Comparison of ENCODE assay signal across 19 cellular contexts in genomic region chr13:111895896-111896821, GRCh38.
DNase-seq lines count a peak whose midpoint lies in the region; ATAC-seq and TF ChIP-seq lines count a peak whose summit lies in the region.
"Had no signal": no experiment of that assay in that cellular context is flagged by ENCODE, and none has a peak within 500 bp of the region (broad histone marks: within the 10 kb centered on the region; RNA-seq: fewer than 3 reads in every experiment).

No MANE protein-coding gene starts in this region.

- no peaks in the 10 kb centered on the region for H3K4me1 Mint-ChIP-seq in activated CD4-positive, alpha-beta memory T cell treated with anti-CD3 and anti-CD28 coated beads, Interleukin-2, amount 10 ng/mL, durations not matched to agents 7 days and 5 days
- H3K4me1 Mint-ChIP-seq in stimulated activated naive B cell treated with anti-CD40 and anti-IgM and Interleukin-4, amounts not matched to agents 10 μg/mL and 1 μg/mL and 100 μg/mL, for 72 hours = peaks cover 0 to 5% of the 10 kb centered on the region in 2 donors

- no peak for TF ChIP-seq CTCF in coronary artery (IDR thresholded peaks at IDR 0.05)

- CTCF ChIA-PET in activated CD4-positive, alpha-beta memory T cell treated with anti-CD3 and anti-CD28 coated beads, Interleukin-2, amount 10 ng/mL, durations not matched to agents 7 days and 5 days (lab: Charles Lee) = no interaction called here

- no peak overlapping the region for H3K27ac ChIP-seq in coronary artery
- H3K27ac ChIP-seq: C4-2B, HL-60 had no signal

- POLR2A ChIA-PET in activated CD4-positive, alpha-beta memory T cell treated with anti-CD3 and anti-CD28 coated beads, Interleukin-2, amount 10 ng/mL, durations not matched to agents 7 days and 5 days (lab: Charles Lee) = no interaction called here

- no peak overlapping the region for H3K4me3 Mint-ChIP-seq in activated CD4-positive, alpha-beta memory T cell treated with anti-CD3 and anti-CD28 coated beads, Interleukin-2, amount 10 ng/mL, durations not matched to agents 7 days and 5 days
- no peak overlapping the region for H3K4me3 Mint-ChIP-seq in stimulated activated naive B cell treated with anti-CD40 and anti-IgM and Interleukin-4, amounts not matched to agents 10 μg/mL and 1 μg/mL and 100 μg/mL, for 72 hours

- H3K4me3 ChIP-seq in coronary artery = no peak overlapping the region

- no peaks in the 10 kb centered on the region for H3K36me3 Mint-ChIP-seq in activated CD4-positive, alpha-beta memory T cell treated with anti-CD3 and anti-CD28 coated beads, Interleukin-2, amount 10 ng/mL, durations not matched to agents 7 days and 5 days (ENCODE audit: low read depth)
- H3K36me3 Mint-ChIP-seq in stimulated activated naive B cell treated with anti-CD40 and anti-IgM and Interleukin-4, amounts not matched to agents 10 μg/mL and 1 μg/mL and 100 μg/mL, for 72 hours = no peaks in the 10 kb centered on the region

- peaks cover 11% of the 10 kb centered on the region for H3K9me3 Mint-ChIP-seq in activated CD4-positive, alpha-beta memory T cell treated with anti-CD3 and anti-CD28 coated beads, Interleukin-2, amount 10 ng/mL, durations not matched to agents 7 days and 5 days
- peaks cover 6 to 9% of the 10 kb centered on the region in 2 donors for H3K9me3 Mint-ChIP-seq in stimulated activated naive B cell treated with anti-CD40 and anti-IgM and Interleukin-4, amounts not matched to agents 10 μg/mL and 1 μg/mL and 100 μg/mL, for 72 hours

- ATAC-seq in stimulated activated naive B cell treated with anti-CD40 and anti-IgM and Interleukin-4, amounts not matched to agents 10 μg/mL and 1 μg/mL and 100 μg/mL, for 72 hours (replicated peaks) = no peak
- no peak for ATAC-seq in GM21515 (IDR thresholded peaks at IDR 0.05; ENCODE audit: unreplicated experiment)

- peak; percentile 33 for DNase-seq in NCI-H510A treated with DMSO at 0.1 percent for 48 hours (lab: John Stamatoyannopoulos, UW)
- no peak for DNase-seq in NCI-H510A (lab: John Stamatoyannopoulos, UW)
- peak; percentile 49 for DNase-seq in coronary artery (ENCODE audit: low spot score)
- peak; percentile 75 for DNase-seq in mesenteric fat pad (ENCODE audit: low spot score)
- DNase-seq in ureter (ENCODE audit: low spot score) = peak; percentile 28
- no peak for DNase-seq in activated CD4-positive, alpha-beta memory T cell treated with anti-CD3 and anti-CD28 coated beads, Interleukin-2, amount 10 ng/mL, durations not matched to agents 7 days and 5 days
- DNase-seq in stimulated activated naive B cell treated with anti-CD40 and anti-IgM and Interleukin-4, amounts not matched to agents 10 μg/mL and 1 μg/mL and 100 μg/mL, for 72 hours = no peak
- DNase-seq: 8988T, COR-L47, DMS53, HCEC 1CT, KBM-7, NCI-H1092, NCI-H1694, NCI-H2171, SIG-M5 had no signal

- H3K27ac Mint-ChIP-seq in activated CD4-positive, alpha-beta memory T cell treated with anti-CD3 and anti-CD28 coated beads, Interleukin-2, amount 10 ng/mL, durations not matched to agents 7 days and 5 days = no peak overlapping the region
- no peak overlapping the region for H3K27ac Mint-ChIP-seq in stimulated activated naive B cell treated with anti-CD40 and anti-IgM and Interleukin-4, amounts not matched to agents 10 μg/mL and 1 μg/mL and 100 μg/mL, for 72 hours

- peaks cover 11% of the 10 kb centered on the region for H3K27me3 Mint-ChIP-seq in activated CD4-positive, alpha-beta memory T cell treated with anti-CD3 and anti-CD28 coated beads, Interleukin-2, amount 10 ng/mL, durations not matched to agents 7 days and 5 days
- peaks cover 39 to 53% of the 10 kb centered on the region in 2 donors for H3K27me3 Mint-ChIP-seq in stimulated activated naive B cell treated with anti-CD40 and anti-IgM and Interleukin-4, amounts not matched to agents 10 μg/mL and 1 μg/mL and 100 μg/mL, for 72 hours

Comparison
In these comparisons a context has a peak if more than half of its experiments do, and no peak if none do; other contexts are left out.
1. DNase-seq: peak in NCI-H510A treated with DMSO at 0.1 percent for 48 hours (single experiment), coronary artery (single experiment), mesenteric fat pad (single experiment) and ureter (single experiment); none in NCI-H510A (single experiment), activated CD4-positive, alpha-beta memory T cell treated with anti-CD3 and anti-CD28 coated beads, Interleukin-2, amount 10 ng/mL, durations not matched to agents 7 days and 5 days (single experiment) and stimulated activated naive B cell treated with anti-CD40 and anti-IgM and Interleukin-4, amounts not matched to agents 10 μg/mL and 1 μg/mL and 100 μg/mL, for 72 hours (single experiment).